In genomic region chr11:2944953-2945756, GRCh38 we compare ENCODE assay signal across 8 cellular contexts. TPM values are rescaled to one million over a fixed set of nuclear protein-coding genes. Genes with fewer than 3 reads are reported as not detected.
A peak's percentile ranks its signal among the peaks of the same experiment; 100 is the strongest.
DNase-seq lines count a peak whose midpoint lies in the region; ATAC-seq, FAIRE-seq and TF ChIP-seq lines count a peak whose summit lies in the region.

No MANE protein-coding gene starts in this region.

- H3K27me3 ChIP-seq in heart left ventricle (no peaks in the 10 kb centered on the region), pancreas (no peaks in the 10 kb centered on the region)

- intact Hi-C loops in heart left ventricle (cut with DNase I) (no loop called here), pancreas (cut with DNase I) (no loop called here)

- peak overlapping the region in 9 of 12 donors; percentile 3 to 66 (median 52) for H3K27ac ChIP-seq in heart left ventricle
- peak overlapping the region in 2 of 4 donors; percentile 15 to 50 for H3K27ac ChIP-seq in pancreas

- H3K36me3 ChIP-seq in heart left ventricle, result peaks cover 0 to 47% (median 34%) of the 10 kb centered on the region in 9 donors
- peaks cover 0 to 19% (median 0%) of the 10 kb centered on the region in 3 donors for H3K36me3 ChIP-seq in pancreas

- FAIRE-seq in pancreas (lab: Jason Lieb, UNC), result peak; percentile 97

- peaks cover 4 to 52% (median 27%) of the 10 kb centered on the region in 12 donors for H3K4me1 ChIP-seq in heart left ventricle
- H3K4me1 ChIP-seq in pancreas, result peaks cover 8 to 18% (median 12%) of the 10 kb centered on the region in 3 donors

- 22 to 29% (median 25%) methylated on average over 18 of the region's 18 CpGs for WGBS in heart left ventricle, 4 donors
- 41 to 48% methylated on average over 18 of the region's 18 CpGs for WGBS in pancreas, 2 donors

- peak; percentile 82 for DNase-seq in activated effector memory CD4-positive, alpha-beta T cell treated with anti-CD3 and anti-CD28 coated beads, Interleukin-2, amount 50 U/mL, for 16 hours
- DNase-seq in activated effector memory CD4-positive, alpha-beta T cell treated with Interleukin-2 at 50 U/mL for 16 hours, result no peak
- peak in 57 of 58 donors; percentile 11 to 95 (median 84) for DNase-seq in anterior cingulate cortex (lab: John Stamatoyannopoulos, UW)
- DNase-seq in heart left ventricle, result peak; percentile 90 to 94 (median 93)
- DNase-seq in pancreas, result peak; percentile 70 to 87 (median 84)
- DNase-seq in NCI-H345 (lab: John Stamatoyannopoulos, UW), result no peak
- no peak for DNase-seq in NCI-H1417 (lab: John Stamatoyannopoulos, UW)

- no peak for TF ChIP-seq POLR2A in heart left ventricle (IDR thresholded peaks at IDR 0.05)

- H3K9me3 ChIP-seq in heart left ventricle (no peaks in the 10 kb centered on the region), pancreas (no peaks in the 10 kb centered on the region)

- H3K4me3 ChIP-seq in heart left ventricle, result peak overlapping the region in 9 of 12 donors; percentile 13 to 53 (median 32)
- peak overlapping the region in 1 of 4 donors; percentile 18 for H3K4me3 ChIP-seq in pancreas

- ATAC-seq in heart left ventricle, result peak; percentile 84 to 93 (median 86)
- peak; percentile 63 to 85 (median 81) for ATAC-seq in pancreas
- ATAC-seq in GM21447 (IDR thresholded peaks at IDR 0.05; ENCODE audit: unreplicated experiment), result no peak

- TF ChIP-seq CTCF in heart left ventricle (IDR thresholded peaks at IDR 0.05), result no peak
- TF ChIP-seq CTCF in pancreas (IDR thresholded peaks at IDR 0.05), result no peak

RNA-seq across cellular contexts. Expression of gene PHLDA2, which starts 15.9 kb away (rescaled TPM):
- total RNA-seq in heart left ventricle (1 to 10 TPM in 3 of 9 donors, under 1 TPM in 4, not detected in 2; 0.40 to 3.2 (median 0.93) TPM), pancreas (1 to 10 TPM in 4 of 6 donors, under 1 TPM in 2; 0.16 to 9.0 (median 2.1) TPM)
- polyA plus RNA-seq in heart left ventricle (1 to 10 TPM; 1.5 to 9.2 TPM), pancreas (1 to 10 TPM; 2.6 to 5.9 TPM)

RNA-seq across cellular contexts. Expression of gene NAP1L4, which starts 47.0 kb away (rescaled TPM):
- total RNA-seq in heart left ventricle, result 100 to 1,000 TPM; 125 to 216 (median 178) TPM
- 100 to 1,000 TPM; 119 to 143 TPM for polyA plus RNA-seq in heart left ventricle
- 10 to 100 TPM; 29.3 to 67.4 (median 40.9) TPM for total RNA-seq in pancreas
- 10 to 100 TPM; 40.9 to 52.5 TPM for polyA plus RNA-seq in pancreas

RNA-seq across cellular contexts. Expression of gene CDKN1C, which starts 59.6 kb away (rescaled TPM):
- total RNA-seq in heart left ventricle (10 to 100 TPM; 18.8 to 39.1 (median 33.4) TPM), pancreas (10 to 100 TPM in 5 of 6 donors, 1 to 10 TPM in 1; 9.2 to 23.1 (median 19.2) TPM)
- polyA plus RNA-seq in heart left ventricle (10 to 100 TPM; 31.4 to 42.5 TPM), pancreas (10 to 100 TPM; 36.1 to 71.4 TPM)

Comparison
In these comparisons a context has a peak if more than half of its experiments do, and no peak if none do; other contexts are left out.
1. DNase-seq: peak in activated effector memory CD4-positive, alpha-beta T cell treated with anti-CD3 and anti-CD28 coated beads, Interleukin-2, amount 50 U/mL, for 16 hours (single experiment), anterior cingulate cortex (57 of 58), heart left ventricle (5 of 5) and pancreas (6 of 6); none in activated effector memory CD4-positive, alpha-beta T cell treated with Interleukin-2 at 50 U/mL for 16 hours (single experiment), NCI-H345 (single experiment) and NCI-H1417 (0 of 3).